In the genomic region with DNA sequence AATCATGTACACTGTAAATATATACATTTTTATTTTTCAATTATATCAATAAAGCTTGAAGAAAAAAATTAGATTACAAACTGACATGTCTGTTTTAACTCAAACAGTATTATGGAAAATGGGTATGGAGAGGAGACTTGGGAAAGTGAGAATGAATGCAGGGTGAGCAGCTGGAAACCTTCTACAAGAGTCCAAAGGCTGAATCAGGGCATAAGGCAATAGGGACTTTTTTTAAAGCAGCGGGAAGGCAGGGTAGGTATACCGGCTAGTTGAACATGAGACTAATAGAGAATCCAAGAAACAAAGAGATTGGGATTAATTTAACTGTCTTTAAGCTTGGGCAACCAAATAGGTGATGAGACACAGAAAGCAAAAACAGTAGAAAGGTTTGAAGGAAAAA, we compare ENCODE assay signal across 34 cellular contexts.
DNase-seq lines count a peak whose midpoint lies in the region; ATAC-seq, FAIRE-seq and TF ChIP-seq lines count a peak whose summit lies in the region.
"Had no signal": no experiment of that assay in that cellular context is flagged by ENCODE, and none has a peak within 500 bp of the region (broad histone marks: within the 10 kb centered on the region; RNA-seq: fewer than 3 reads in every experiment).

No MANE protein-coding gene starts in this region.

- TF ChIP-seq RAD21 in liver (IDR thresholded peaks at IDR 0.05) (no peak), HepG2 (CRISPR knock-in tag; IDR thresholded peaks at IDR 0.05) (no peak)

- H3K27ac ChIP-seq in liver (ENCODE audit: low read depth in 1 of 2, low read length in 2 of 2) (no peak overlapping the region), HepG2 (ENCODE audit: extremely low read length, insufficient read depth, low read length) (no peak overlapping the region), right lobe of liver (no peak overlapping the region)
- H3K27ac ChIP-seq: 22Rv1; A549; BLaER1; BLaER1 treated with 17β-estradiol and CSF1 and Interleukin-3, amounts not matched to agents 10 nM and 100 nM; C4-2B had no signal

- TF ChIP-seq POLR2A in HepG2 (IDR thresholded peaks at IDR 0.05; ENCODE audit: insufficient read depth in 1 of 2, low read depth in 2 of 2, low read length in 2 of 2), result no peak
- no peak for TF ChIP-seq POLR2A in right lobe of liver (IDR thresholded peaks at IDR 0.05)

- peaks cover 11% of the 10 kb centered on the region for H3K79me2 ChIP-seq in HepG2 (ENCODE audit: insufficient read depth, low read length)

- H3K9me3 ChIP-seq in liver (ENCODE audit: control insufficient read depth in 4 of 4, low read length in 3 of 4) (no peaks in the 10 kb centered on the region), HepG2 (ENCODE audit: low read length) (no peaks in the 10 kb centered on the region), right lobe of liver (no peaks in the 10 kb centered on the region)
- H3K9me3 ChIP-seq: A549, BE2C, BLaER1, Caco-2 had no signal

- H3K9ac ChIP-seq in liver (ENCODE audit: low read depth in 1 of 2, low read length in 2 of 2) (no peak overlapping the region), HepG2 (ENCODE audit: insufficient read depth, low read depth, low read length) (no peak overlapping the region)
- H3K9ac ChIP-seq: BLaER1; BLaER1 treated with 17β-estradiol and CSF1 and Interleukin-3, amounts not matched to agents 10 nM and 100 nM had no signal

- WGBS in liver, result 68% methylated on average over 2 of the region's 2 CpGs
- WGBS in HepG2 (ENCODE audit: low lambda C conversion rate), result 100% methylated on average over 2 of the region's 2 CpGs
- WGBS in right lobe of liver (ENCODE audit: insufficient coverage, low coverage, low lambda C conversion rate, missing lambda C conversion rate), result 36% methylated on average over 2 of the region's 2 CpGs

- in situ Hi-C loops in HepG2 (cut with HindIII; ENCODE audit: extremely low pct_ligation_motif_present, low pct_unique_long_range_greater_than_20kb), result no loop called here

- H2AFZ ChIP-seq in HepG2 (ENCODE audit: low read length), result no peak overlapping the region

- no peak for TF ChIP-seq CTCF in liver (IDR thresholded peaks at IDR 0.05; ENCODE audit: low read depth, low read length, missing input control)
- no peak for TF ChIP-seq CTCF in HepG2 (CRISPR knock-in tag; IDR thresholded peaks at IDR 0.05)
- TF ChIP-seq CTCF in right lobe of liver (IDR thresholded peaks at IDR 0.05), result no peak

- FAIRE-seq in HepG2 (lab: Jason Lieb, UNC), result no peak
- FAIRE-seq: A204.1, A549 had no signal

- peaks cover 3 to 17% (median 10%) of the 10 kb centered on the region in 4 donors for H3K4me1 ChIP-seq in liver (ENCODE audit: control insufficient read depth in 4 of 4, insufficient read depth in 4 of 4, low read length in 3 of 4)
- peaks cover 8% of the 10 kb centered on the region; the same call in 1 of the 2 replicates for H3K4me1 ChIP-seq in HepG2 (ENCODE audit: insufficient read depth, low read length)
- peaks cover 0 to 19% (median 0%) of the 10 kb centered on the region in 4 donors for H3K4me1 ChIP-seq in right lobe of liver
- H3K4me1 ChIP-seq: Caco-2 had no signal

- POLR2A ChIA-PET in HepG2 (lab: Yijun Ruan, JAX), result no interaction called here

- no peaks in the 10 kb centered on the region for H3K27me3 ChIP-seq in liver (ENCODE audit: control insufficient read depth in 4 of 4, insufficient read depth in 4 of 4, low read length in 3 of 4)
- H3K27me3 ChIP-seq in HepG2 (ENCODE audit: control insufficient read depth in 1 of 2, insufficient read depth in 2 of 2, low read length in 2 of 2), result no peaks in the 10 kb centered on the region
- no peaks in the 10 kb centered on the region for H3K27me3 ChIP-seq in right lobe of liver
- H3K27me3 ChIP-seq: BE2C; BLaER1; BLaER1 treated with 17β-estradiol and CSF1 and Interleukin-3, amounts not matched to agents 10 nM and 100 nM had no signal

- peaks cover 8% of the 10 kb centered on the region; the same call in 1 of the 2 replicates for H4K20me1 ChIP-seq in HepG2 (ENCODE audit: insufficient read depth, low read length)
- H4K20me1 ChIP-seq: BLaER1 had no signal

- H3K36me3 ChIP-seq in liver (ENCODE audit: control insufficient read depth in 4 of 4, insufficient read depth in 3 of 4, low read depth in 1 of 4, low read length in 3 of 4) (no peaks in the 10 kb centered on the region), HepG2 (replicated peaks in 1 of 2; ENCODE audit: control insufficient read depth in 1 of 2, insufficient read depth in 2 of 2, low read length in 2 of 2) (no peaks in the 10 kb centered on the region; a peak in 2 of 5 replicates), right lobe of liver (peaks cover 0 to 1% (median 0%) of the 10 kb centered on the region in 4 donors)
- H3K36me3 ChIP-seq: BE2C, BLaER1 had no signal

- intact Hi-C loops in HepG2 (cut with micrococcal nuclease; ENCODE audit: unreplicated experiment) (no loop called here), right lobe of liver (cut with DNase I) (no loop called here)

- ATAC-seq in HepG2 (no peak), left lobe of liver (peak; percentile 68), right lobe of liver (peak; percentile 43 to 60 (median 52)), GM18870 (IDR thresholded peaks at IDR 0.05; ENCODE audit: unreplicated experiment) (no peak)
- ATAC-seq: A549; CD8-positive, alpha-beta T cell had no signal

- CTCF ChIA-PET in HepG2 (lab: Yijun Ruan, JAX; ENCODE audit: low intra/inter-chr PET ratio, low total read pairs), result no interaction called here

- H3K4me2 ChIP-seq in HepG2 (ENCODE audit: low read depth, low read length), result no peak overlapping the region
- H3K4me2 ChIP-seq: A549; BLaER1; BLaER1 treated with 17β-estradiol and CSF1 and Interleukin-3, amounts not matched to agents 10 nM and 100 nM had no signal

- BruUV-seq in HepG2 (replicated peaks; lab: Mats Ljungman, UMichigan), result no TSS peak

- TF ChIP-seq EP300 in HepG2 (IDR thresholded peaks at IDR 0.05; ENCODE audit: low read depth in 2 of 2, low read length in 2 of 2) (no peak), HepG2 (CRISPR knock-in tag; IDR thresholded peaks at IDR 0.05; ENCODE audit: borderline replicate concordance) (no peak)

- no peak for DNase-seq in HepG2 (ENCODE audit: low spot score)
- DNase-seq in HuH-7.5 (ENCODE audit: low spot score), result peak; percentile 6
- no peak for DNase-seq in left lobe of liver (ENCODE audit: low spot score)
- DNase-seq in right lobe of liver, result no peak
- DNase-seq in COLO829 (ENCODE audit: low spot score), result no peak
- no peak for DNase-seq in activated CD8-positive, alpha-beta memory T cell treated with anti-CD3 and anti-CD28 coated beads for 24 hours
- DNase-seq: 8988T; ACHN; AML-193; BE2C; C1 segment of cervical spinal cord; Caco-2; Calu3; CD4-positive, alpha-beta memory T cell; CD4-positive, alpha-beta T cell; CD4-positive, CD25-positive, alpha-beta regulatory T cell; CD8-positive, alpha-beta memory T cell; CD8-positive, alpha-beta T cell; COR-L47; DMS 273 treated with DMSO at 0.1 percent for 48 hours; DMS153; DMS53; DMS79; DMS79 treated with DMSO at 0.1 percent for 48 hours; DND-41; EL had no signal

- H3K4me3 ChIP-seq in liver (ENCODE audit: low read depth in 1 of 3, low read length in 3 of 3) (no peak overlapping the region), HepG2 (replicated peaks in 1 of 3; ENCODE audit: insufficient read depth in 1 of 3, low read depth in 2 of 3, low read length in 3 of 3) (no peak overlapping the region), right lobe of liver (no peak overlapping the region)
- H3K4me3 ChIP-seq: A549; BLaER1; BLaER1 treated with 17β-estradiol and CSF1 and Interleukin-3, amounts not matched to agents 10 nM and 100 nM had no signal

TF ChIP-seq in liver, 16 proteins besides CTCF, POLR2A, EP300 and RAD21 (continues in another document):
- TF ChIP-seq GABPA (IDR thresholded peaks at IDR 0.05 in 1 of 2, conservative IDR thresholded peaks at IDR 0.05 in 1 of 2) (no peak), HNF4G (IDR thresholded peaks at IDR 0.05) (no peak), FOXA1 (IDR thresholded peaks at IDR 0.05) (no peak), TAF1 (conservative IDR thresholded peaks at IDR 0.05) (no peak), FOXA2 (IDR thresholded peaks at IDR 0.05) (no peak), HNF4A (conservative IDR thresholded peaks at IDR 0.05) (peak; percentile 32 to 67)
- TF ChIP-seq, protein P1, sequence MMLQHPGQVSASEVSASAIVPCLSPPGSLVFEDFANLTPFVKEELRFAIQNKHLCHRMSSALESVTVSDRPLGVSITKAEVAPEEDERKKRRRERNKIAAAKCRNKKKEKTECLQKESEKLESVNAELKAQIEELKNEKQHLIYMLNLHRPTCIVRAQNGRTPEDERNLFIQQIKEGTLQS (IDR thresholded peaks at IDR 0.05), result no peak
- TF ChIP-seq, protein P2, sequence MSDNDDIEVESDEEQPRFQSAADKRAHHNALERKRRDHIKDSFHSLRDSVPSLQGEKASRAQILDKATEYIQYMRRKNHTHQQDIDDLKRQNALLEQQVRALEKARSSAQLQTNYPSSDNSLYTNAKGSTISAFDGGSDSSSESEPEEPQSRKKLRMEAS (IDR thresholded peaks at IDR 0.05), result no peak

TF ChIP-seq in HepG2, 621 proteins besides CTCF, POLR2A, EP300 and RAD21:
- TF ChIP-seq, protein P3, sequence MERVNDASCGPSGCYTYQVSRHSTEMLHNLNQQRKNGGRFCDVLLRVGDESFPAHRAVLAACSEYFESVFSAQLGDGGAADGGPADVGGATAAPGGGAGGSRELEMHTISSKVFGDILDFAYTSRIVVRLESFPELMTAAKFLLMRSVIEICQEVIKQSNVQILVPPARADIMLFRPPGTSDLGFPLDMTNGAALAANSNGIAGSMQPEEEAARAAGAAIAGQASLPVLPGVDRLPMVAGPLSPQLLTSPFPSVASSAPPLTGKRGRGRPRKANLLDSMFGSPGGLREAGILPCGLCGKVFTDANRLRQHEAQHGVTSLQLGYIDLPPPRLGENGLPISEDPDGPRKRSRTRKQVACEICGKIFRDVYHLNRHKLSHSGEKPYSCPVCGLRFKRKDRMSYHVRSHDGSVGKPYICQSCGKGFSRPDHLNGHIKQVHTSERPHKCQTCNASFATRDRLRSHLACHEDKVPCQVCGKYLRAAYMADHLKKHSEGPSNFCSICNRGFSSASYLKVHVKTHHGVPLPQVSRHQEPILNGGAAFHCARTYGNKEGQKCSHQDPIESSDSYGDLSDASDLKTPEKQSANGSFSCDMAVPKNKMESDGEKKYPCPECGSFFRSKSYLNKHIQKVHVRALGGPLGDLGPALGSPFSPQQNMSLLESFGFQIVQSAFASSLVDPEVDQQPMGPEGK (CRISPR knock-in tag; IDR thresholded peaks at IDR 0.05), result no peak
- TF ChIP-seq SOX6 (IDR thresholded peaks at IDR 0.05) (no peak), SOX6 (CRISPR knock-in tag; IDR thresholded peaks at IDR 0.05) (no peak), KLF9 (CRISPR knock-in tag; IDR thresholded peaks at IDR 0.05; ENCODE audit: low read depth) (no peak)
- TF ChIP-seq, protein P4, sequence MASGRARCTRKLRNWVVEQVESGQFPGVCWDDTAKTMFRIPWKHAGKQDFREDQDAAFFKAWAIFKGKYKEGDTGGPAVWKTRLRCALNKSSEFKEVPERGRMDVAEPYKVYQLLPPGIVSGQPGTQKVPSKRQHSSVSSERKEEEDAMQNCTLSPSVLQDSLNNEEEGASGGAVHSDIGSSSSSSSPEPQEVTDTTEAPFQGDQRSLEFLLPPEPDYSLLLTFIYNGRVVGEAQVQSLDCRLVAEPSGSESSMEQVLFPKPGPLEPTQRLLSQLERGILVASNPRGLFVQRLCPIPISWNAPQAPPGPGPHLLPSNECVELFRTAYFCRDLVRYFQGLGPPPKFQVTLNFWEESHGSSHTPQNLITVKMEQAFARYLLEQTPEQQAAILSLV (CRISPR knock-in tag; IDR thresholded peaks at IDR 0.05; ENCODE audit: borderline replicate concordance), result no peak

Comparison
In these comparisons a context has a peak if more than half of its experiments do, and no peak if none do; other contexts are left out.
1. ATAC-seq: peak in left lobe of liver (single experiment) and right lobe of liver (4 of 4); none in HepG2 (single experiment) and GM18870 (single experiment).